16 cellular contexts compared by ENCODE assay signal in genomic region chr18:47809420-47809819, GRCh38.
"Had no signal": no experiment of that assay in that cellular context is flagged by ENCODE, and none has a peak within 500 bp of the region (broad histone marks: within the 10 kb centered on the region; RNA-seq: fewer than 3 reads in every experiment).

No MANE protein-coding gene starts in this region.

- H3K27ac Mint-ChIP-seq: stimulated activated naive CD8-positive, alpha-beta T cell treated with anti-CD3 and anti-CD28 coated beads, Interleukin-15, Interleukin-2, amounts not matched to agents 100 ng/mL and 50 ng/mL, for 24 hours; type B pancreatic cell had no signal

- H3K27ac ChIP-seq: ascending aorta, breast epithelium, esophagus squamous epithelium, foreskin keratinocyte, right lobe of liver, suprapubic skin had no signal

- H3K4me3 ChIP-seq: ascending aorta, breast epithelium, esophagus squamous epithelium, right lobe of liver, smooth muscle cell, suprapubic skin had no signal

- H3K4me1 ChIP-seq: ascending aorta, breast epithelium, esophagus squamous epithelium, foreskin keratinocyte, right lobe of liver, suprapubic skin had no signal

- H3K4me1 Mint-ChIP-seq: neural crest cell had no signal

- DNase-seq: activated CD4-positive, alpha-beta T cell treated with anti-CD3 and anti-CD28 coated beads, Interleukin-2, amount 50 U/mL, for 1 hour; cerebellar nuclear complex; effector CD8-positive, alpha-beta T cell; esophagus squamous epithelium; foreskin keratinocyte; glutamatergic neuron; kidney glomerular epithelial cell; right lobe of liver had no signal

- H3K27me3 ChIP-seq: ascending aorta, breast epithelium, esophagus squamous epithelium, foreskin keratinocyte, right lobe of liver, suprapubic skin had no signal

- H3K36me3 ChIP-seq: ascending aorta, breast epithelium, esophagus squamous epithelium, right lobe of liver, suprapubic skin had no signal

- H3K9me3 Mint-ChIP-seq: activated T-helper 1 cell treated with anti-CD3 and anti-CD28 coated beads, Interleukin-12 subunit alpha, Interleukin-12 subunit beta, Interleukin-2, Interleukin-4 antibody, amounts not matched to agents 30 ng/mL and 10 ng/mL and 1 ng/mL, durations not matched to agents 14 hours and 24 hours and 36 hours had no signal

- ATAC-seq: foreskin keratinocyte, right lobe of liver had no signal

- H3K4me3 Mint-ChIP-seq: activated T-helper 1 cell treated with anti-CD3 and anti-CD28 coated beads, Interleukin-12 subunit alpha, Interleukin-12 subunit beta, Interleukin-2, Interleukin-4 antibody, amounts not matched to agents 30 ng/mL and 10 ng/mL and 1 ng/mL, durations not matched to agents 14 hours and 24 hours and 36 hours; neural crest cell; stimulated activated naive CD8-positive, alpha-beta T cell treated with anti-CD3 and anti-CD28 coated beads, Interleukin-15, Interleukin-2, amounts not matched to agents 100 ng/mL and 50 ng/mL, for 24 hours; type B pancreatic cell had no signal

- H3K9me3 ChIP-seq: breast epithelium, esophagus squamous epithelium, right lobe of liver had no signal

- H3K27me3 Mint-ChIP-seq: stimulated activated naive CD8-positive, alpha-beta T cell treated with anti-CD3 and anti-CD28 coated beads, Interleukin-15, Interleukin-2, amounts not matched to agents 100 ng/mL and 50 ng/mL, for 24 hours had no signal
